In the genomic region with DNA sequence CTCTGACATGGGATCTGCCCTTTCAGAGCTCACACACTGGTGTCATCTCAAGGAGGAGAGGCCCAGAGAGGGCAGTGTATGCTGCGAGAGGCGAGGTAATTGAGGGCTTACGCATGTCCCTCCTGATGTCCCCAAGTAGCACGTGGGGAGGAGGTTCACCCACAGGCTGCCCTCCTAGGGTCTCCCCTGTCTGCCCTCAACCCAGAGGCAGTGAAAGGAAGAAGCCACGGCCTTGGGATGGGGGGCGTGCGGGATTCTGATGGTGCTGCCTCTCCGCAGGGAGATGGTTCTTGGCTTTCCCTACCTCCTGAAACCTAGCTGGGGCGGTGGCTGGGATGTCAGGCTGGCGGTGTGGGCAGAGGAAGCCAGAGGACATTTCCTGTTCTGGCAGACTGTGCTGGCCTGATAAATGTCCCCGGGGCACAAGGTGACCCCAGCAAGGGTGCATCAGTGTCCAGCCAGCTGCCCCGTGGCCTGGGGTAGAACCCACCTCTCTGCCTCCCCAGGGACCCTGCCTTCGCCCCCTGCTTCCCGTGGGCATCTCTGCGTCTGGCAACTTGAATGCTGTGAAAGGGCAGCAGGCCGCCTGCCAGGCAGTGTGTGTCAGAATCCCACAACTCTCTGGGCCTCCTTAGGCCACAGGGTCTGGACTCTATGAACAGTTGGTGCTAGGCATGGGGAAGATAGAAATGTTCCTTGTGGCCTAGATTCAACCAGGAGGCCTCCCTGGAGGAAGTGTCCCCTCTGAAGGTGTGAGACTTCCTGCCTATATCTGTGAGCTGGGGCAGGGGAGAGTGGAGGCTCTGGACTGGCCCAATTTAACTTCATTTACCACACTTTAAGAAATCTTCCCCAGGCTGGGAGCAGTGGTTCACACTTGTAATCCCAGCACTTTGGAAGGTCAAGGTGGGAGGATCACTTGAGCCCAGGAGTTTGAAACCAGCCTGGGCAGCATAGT, we compare ENCODE assay signal across 1 cellular context.
TF ChIP-seq lines count a peak whose summit lies in the region.

No MANE protein-coding gene starts in this region.

TF ChIP-seq in K562, 482 proteins besides CTCF, POLR2A, EP300 and RAD21 (continued from another document):
- TF ChIP-seq, protein P1, sequence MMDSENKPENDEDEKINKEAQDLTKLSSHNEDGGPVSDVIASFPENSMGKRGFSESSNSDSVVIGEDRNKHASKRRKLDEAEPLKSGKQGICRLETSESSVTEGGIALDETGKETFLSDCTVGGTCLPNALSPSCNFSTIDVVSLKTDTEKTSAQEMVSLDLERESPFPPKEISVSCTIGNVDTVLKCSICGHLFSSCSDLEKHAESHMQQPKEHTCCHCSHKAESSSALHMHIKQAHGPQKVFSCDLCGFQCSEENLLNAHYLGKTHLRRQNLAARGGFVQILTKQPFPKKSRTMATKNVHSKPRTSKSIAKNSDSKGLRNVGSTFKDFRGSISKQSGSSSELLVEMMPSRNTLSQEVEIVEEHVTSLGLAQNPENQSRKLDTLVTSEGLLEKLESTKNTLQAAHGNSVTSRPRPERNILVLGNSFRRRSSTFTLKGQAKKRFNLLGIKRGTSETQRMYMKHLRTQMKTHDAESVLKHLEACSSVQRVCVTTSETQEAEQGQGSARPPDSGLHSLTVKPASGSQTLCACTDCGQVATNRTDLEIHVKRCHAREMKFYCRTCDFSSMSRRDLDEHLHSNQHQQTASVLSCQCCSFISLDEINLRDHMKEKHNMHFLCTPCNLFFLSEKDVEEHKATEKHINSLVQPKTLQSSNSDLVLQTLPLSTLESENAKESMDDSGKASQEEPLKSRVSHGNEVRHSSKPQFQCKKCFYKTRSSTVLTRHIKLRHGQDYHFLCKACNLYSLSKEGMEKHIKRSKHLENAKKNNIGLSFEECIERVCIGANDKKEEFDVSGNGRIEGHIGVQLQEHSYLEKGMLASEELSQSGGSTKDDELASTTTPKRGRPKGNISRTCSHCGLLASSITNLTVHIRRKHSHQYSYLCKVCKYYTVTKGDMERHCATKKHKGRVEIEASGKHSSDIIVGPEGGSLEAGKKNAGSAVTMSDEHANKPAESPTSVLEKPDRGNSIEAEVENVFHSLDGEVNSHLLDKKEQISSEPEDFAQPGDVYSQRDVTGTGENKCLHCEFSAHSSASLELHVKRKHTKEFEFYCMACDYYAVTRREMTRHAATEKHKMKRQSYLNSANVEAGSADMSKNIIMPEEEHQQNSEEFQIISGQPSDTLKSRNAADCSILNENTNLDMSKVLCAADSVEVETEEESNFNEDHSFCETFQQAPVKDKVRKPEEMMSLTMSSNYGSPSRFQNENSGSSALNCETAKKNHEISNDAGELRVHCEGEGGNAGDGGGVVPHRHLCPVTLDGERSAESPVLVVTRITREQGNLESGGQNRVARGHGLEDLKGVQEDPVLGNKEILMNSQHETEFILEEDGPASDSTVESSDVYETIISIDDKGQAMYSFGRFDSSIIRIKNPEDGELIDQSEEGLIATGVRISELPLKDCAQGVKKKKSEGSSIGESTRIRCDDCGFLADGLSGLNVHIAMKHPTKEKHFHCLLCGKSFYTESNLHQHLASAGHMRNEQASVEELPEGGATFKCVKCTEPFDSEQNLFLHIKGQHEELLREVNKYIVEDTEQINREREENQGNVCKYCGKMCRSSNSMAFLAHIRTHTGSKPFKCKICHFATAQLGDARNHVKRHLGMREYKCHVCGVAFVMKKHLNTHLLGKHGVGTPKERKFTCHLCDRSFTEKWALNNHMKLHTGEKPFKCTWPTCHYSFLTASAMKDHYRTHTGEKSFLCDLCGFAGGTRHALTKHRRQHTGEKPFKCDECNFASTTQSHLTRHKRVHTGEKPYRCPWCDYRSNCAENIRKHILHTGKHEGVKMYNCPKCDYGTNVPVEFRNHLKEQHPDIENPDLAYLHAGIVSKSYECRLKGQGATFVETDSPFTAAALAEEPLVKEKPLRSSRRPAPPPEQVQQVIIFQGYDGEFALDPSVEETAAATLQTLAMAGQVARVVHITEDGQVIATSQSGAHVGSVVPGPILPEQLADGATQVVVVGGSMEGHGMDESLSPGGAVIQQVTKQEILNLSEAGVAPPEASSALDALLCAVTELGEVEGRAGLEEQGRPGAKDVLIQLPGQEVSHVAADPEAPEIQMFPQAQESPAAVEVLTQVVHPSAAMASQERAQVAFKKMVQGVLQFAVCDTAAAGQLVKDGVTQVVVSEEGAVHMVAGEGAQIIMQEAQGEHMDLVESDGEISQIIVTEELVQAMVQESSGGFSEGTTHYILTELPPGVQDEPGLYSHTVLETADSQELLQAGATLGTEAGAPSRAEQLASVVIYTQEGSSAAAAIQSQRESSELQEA (IDR thresholded peaks at IDR 0.05; ENCODE audit: low read depth) = no peak
- no peak for TF ChIP-seq PHTF2 (CRISPR knock-in tag; IDR thresholded peaks at IDR 0.05)
- no peak for TF ChIP-seq HDAC3 (IDR thresholded peaks at IDR 0.05; ENCODE audit: borderline replicate concordance, partially characterized antibody)
- no peak for TF ChIP-seq ZNF830 (CRISPR knock-in tag; IDR thresholded peaks at IDR 0.05)
- TF ChIP-seq ZNF12 (CRISPR knock-in tag; IDR thresholded peaks at IDR 0.05) = no peak
- peak; percentile 92 for TF ChIP-seq ZNF121 (CRISPR knock-in tag; conservative IDR thresholded peaks at IDR 0.05)
